Comparison of ENCODE assay signal across 35 cellular contexts in the genomic region with DNA sequence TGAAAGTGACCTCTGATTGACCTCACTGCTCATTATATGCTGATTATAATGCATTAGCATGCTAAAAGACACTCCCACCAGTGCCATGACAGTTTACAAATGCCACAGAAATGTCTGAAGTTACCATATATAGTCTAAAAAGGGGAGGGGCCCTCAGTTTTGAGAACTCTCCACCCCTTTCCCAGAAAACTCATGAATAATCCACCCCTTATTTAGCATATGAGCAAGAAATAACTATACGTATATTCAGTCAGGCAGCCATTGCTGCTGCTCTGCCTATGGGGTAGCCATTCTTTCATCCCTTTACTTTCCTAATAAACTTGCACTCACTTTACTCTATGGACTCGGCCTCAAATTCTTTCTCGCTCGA.
"Had no signal": no experiment of that assay in that cellular context is flagged by ENCODE, and none has a peak within 500 bp of the region (broad histone marks: within the 10 kb centered on the region; RNA-seq: fewer than 3 reads in every experiment).

No MANE protein-coding gene starts in this region.

- H3K36me3 Mint-ChIP-seq: activated naive CD4-positive, alpha-beta T cell treated with anti-CD3 and anti-CD28 coated beads, Interleukin-2, amount 50 U/mL, for 24 hours; brain; T-cell had no signal

- FAIRE-seq: astrocyte, bronchial epithelial cell, RCC 7860 had no signal

- H3K36me3 ChIP-seq: MG63, WERI-Rb-1 had no signal

- H3K4me3 Mint-ChIP-seq: activated CD8-positive, alpha-beta T cell treated with anti-CD3 and anti-CD28 coated beads for 36 hours; activated naive CD4-positive, alpha-beta T cell treated with anti-CD3 and anti-CD28 coated beads, Interleukin-2, amount 50 U/mL, for 24 hours; activated naive CD8-positive, alpha-beta T cell treated with anti-CD3 and anti-CD28 coated beads, Interleukin-2, amount 10 ng/mL, durations not matched to agents 7 days and 5 days; activated T-cell treated with anti-CD3 and anti-CD28 coated beads, Interleukin-2, amount 50 U/mL, for 24 hours; brain; T-cell; T-helper 17 cell had no signal

- H3K27me3 ChIP-seq: MG63 had no signal

- H3K9me3 Mint-ChIP-seq: activated CD8-positive, alpha-beta T cell treated with anti-CD3 and anti-CD28 coated beads for 36 hours; activated naive CD4-positive, alpha-beta T cell treated with anti-CD3 and anti-CD28 coated beads, Interleukin-2, amount 50 U/mL, for 24 hours; activated naive CD8-positive, alpha-beta T cell treated with anti-CD3 and anti-CD28 coated beads, Interleukin-2, amount 10 ng/mL, durations not matched to agents 7 days and 5 days; activated T-cell treated with anti-CD3 and anti-CD28 coated beads, Interleukin-2, amount 50 U/mL, for 24 hours; activated T-helper 2 cell treated with anti-CD3 and anti-CD28 coated beads, Interferon-gamma antibody, Interleukin-2, Interleukin-4, amounts not matched to agents 10 μg/mL and 5 μg/mL and 100 μg/mL, durations not matched to agents 14 hours and 24 hours and 36 hours; T-cell had no signal

- H3K4me1 Mint-ChIP-seq: activated naive CD4-positive, alpha-beta T cell treated with anti-CD3 and anti-CD28 coated beads, Interleukin-2, amount 50 U/mL, for 24 hours; activated naive CD8-positive, alpha-beta T cell treated with anti-CD3 and anti-CD28 coated beads, Interleukin-2, amount 10 ng/mL, durations not matched to agents 7 days and 5 days; T-cell had no signal

- ATAC-seq: activated CD8-positive, alpha-beta T cell treated with anti-CD3 and anti-CD28 coated beads for 36 hours; PC-3; Right ventricle myocardium inferior; SK-N-SH treated with all-trans-retinoic acid at 6 μM for 48 hours; T-cell; T-helper 17 cell had no signal

- H3K27me3 Mint-ChIP-seq: activated CD8-positive, alpha-beta T cell treated with anti-CD3 and anti-CD28 coated beads for 36 hours; activated naive CD4-positive, alpha-beta T cell treated with anti-CD3 and anti-CD28 coated beads, Interleukin-2, amount 50 U/mL, for 24 hours; activated T-cell treated with anti-CD3 and anti-CD28 coated beads, Interleukin-2, amount 50 U/mL, for 24 hours; brain had no signal

- H3K9me3 ChIP-seq: MG63 had no signal

- H3K27ac Mint-ChIP-seq: activated CD8-positive, alpha-beta T cell treated with anti-CD3 and anti-CD28 coated beads for 36 hours; activated naive CD4-positive, alpha-beta T cell treated with anti-CD3 and anti-CD28 coated beads, Interleukin-2, amount 50 U/mL, for 24 hours; activated naive CD8-positive, alpha-beta T cell treated with anti-CD3 and anti-CD28 coated beads, Interleukin-2, amount 10 ng/mL, durations not matched to agents 7 days and 5 days; activated T-cell treated with anti-CD3 and anti-CD28 coated beads, Interleukin-2, amount 50 U/mL, for 24 hours; activated T-helper 2 cell treated with anti-CD3 and anti-CD28 coated beads, Interferon-gamma antibody, Interleukin-2, Interleukin-4, amounts not matched to agents 10 μg/mL and 5 μg/mL and 100 μg/mL, durations not matched to agents 14 hours and 24 hours and 36 hours; T-cell; T-helper 17 cell had no signal

- H3K27ac ChIP-seq: RWPE1, WERI-Rb-1 had no signal

- H3K4me3 ChIP-seq: MG63 had no signal

- DNase-seq: activated CD4-positive, alpha-beta T cell treated with anti-CD3 and anti-CD28 coated beads for 1 hour; activated CD4-positive, alpha-beta T cell treated with anti-CD3 and anti-CD28 coated beads for 48 hours; activated CD4-positive, CD25-positive, alpha-beta regulatory T cell; activated CD8-positive, alpha-beta T cell treated with anti-CD3 and anti-CD28 coated beads for 36 hours; activated gamma-delta T cell; activated naive CD4-positive, alpha-beta T cell treated with Interleukin-2 at 50 U/mL for 16 hours; activated naive CD8-positive, alpha-beta T cell treated with anti-CD3 and anti-CD28 coated beads, Interleukin-2, amount 10 ng/mL, durations not matched to agents 7 days and 5 days; activated T-cell treated with anti-CD3 and anti-CD28 coated beads, Interleukin-2, amount 50 U/mL, for 24 hours; amygdala; caudate nucleus; cerebellar nuclear complex; Karpas-422; MG63; NCI-H1048; NCI-H1105 treated with DMSO at 0.1 percent for 48 hours; NCI-H1436; NCI-H1694 treated with DMSO at 0.1 percent for 48 hours; NCI-H2029; NCI-H345; NCI-H524 treated with DMSO at 0.1 percent for 48 hours; NK-92 treated with Interleukin-12 subunit alpha and Interleukin-12 subunit beta, amount 100 ng/mL, for 24 hours; PC-3; SIG-M5; T-cell; T-helper 17 cell; WERI-Rb-1 had no signal
